Comparison of ENCODE assay signal across 19 cellular contexts in the genomic region with DNA sequence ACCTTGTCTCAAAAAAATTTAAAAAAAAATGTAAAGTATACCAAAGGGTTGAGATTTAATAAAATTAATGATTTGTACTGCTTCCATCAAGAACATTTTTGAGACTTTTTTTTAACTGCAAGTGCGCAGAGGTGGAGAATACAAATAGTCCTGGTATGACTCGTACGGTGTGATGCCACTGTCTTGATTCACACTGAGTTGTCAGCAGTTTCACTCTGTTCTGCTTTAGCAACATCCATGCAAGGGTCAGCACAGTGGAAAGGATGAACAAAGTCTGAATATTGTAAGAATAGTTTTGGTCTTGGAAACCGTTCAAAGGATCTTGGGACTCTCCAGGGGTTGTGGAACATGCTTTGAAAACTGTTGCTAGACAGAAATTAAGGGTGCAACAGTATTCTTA. TPM values are rescaled to one million over a fixed set of nuclear protein-coding genes. Genes with fewer than 3 reads are reported as not detected.
A peak's percentile ranks its signal among the peaks of the same experiment; 100 is the strongest.
DNase-seq lines count a peak whose midpoint lies in the region; ATAC-seq and TF ChIP-seq lines count a peak whose summit lies in the region.
"Had no signal": no experiment of that assay in that cellular context is flagged by ENCODE, and none has a peak within 500 bp of the region (broad histone marks: within the 10 kb centered on the region; RNA-seq: fewer than 3 reads in every experiment).

No MANE protein-coding gene starts in this region.

- CTCF ChIA-PET in OCI-LY7 (lab: Charles Lee; ENCODE audit: unreplicated experiment): no interaction called here

- TF ChIP-seq EP300 in ovary (IDR thresholded peaks at IDR 0.05): no peak

- in situ Hi-C loops in Caki2 (cut with HindIII; ENCODE audit: low pct_unique_long_range_greater_than_20kb, low sequenced_read_pairs): no loop called here
- in situ Hi-C loops in astrocyte of the spinal cord (cut with HindIII; ENCODE audit: low sequenced_read_pairs): no loop called here

- POLR2A ChIA-PET in OCI-LY7 (lab: Charles Lee): no interaction called here

- TF ChIP-seq CTCF in astrocyte of the spinal cord (IDR thresholded peaks at IDR 0.05; ENCODE audit: low read depth, low read length): no peak
- TF ChIP-seq CTCF in kidney epithelial cell (IDR thresholded peaks at IDR 0.05; ENCODE audit: insufficient read depth, low read length, poor library complexity, severe bottlenecking): no peak
- TF ChIP-seq CTCF in OCI-LY7 (conservative IDR thresholded peaks at IDR 0.05; ENCODE audit: low read length): no peak
- no peak for TF ChIP-seq CTCF in ovary (IDR thresholded peaks at IDR 0.05)

- H3K36me3 ChIP-seq in kidney epithelial cell (ENCODE audit: control insufficient read depth, insufficient read depth, low read length) (no peaks in the 10 kb centered on the region), OCI-LY7 (ENCODE audit: insufficient read depth, low read length) (peaks cover 95% of the 10 kb centered on the region), ovary (no peaks in the 10 kb centered on the region)
- H3K36me3 ChIP-seq: ascending aorta, sigmoid colon, tibial artery had no signal

- no peak overlapping the region for H2AFZ ChIP-seq in OCI-LY7 (ENCODE audit: low read length)

- H3K27me3 ChIP-seq in kidney epithelial cell (ENCODE audit: control insufficient read depth, insufficient read depth, low read length): no peaks in the 10 kb centered on the region
- no peaks in the 10 kb centered on the region for H3K27me3 ChIP-seq in ovary
- H3K27me3 ChIP-seq: ascending aorta, BLaER1, sigmoid colon, tibial artery had no signal

- intact Hi-C loops in OCI-LY7 (cut with micrococcal nuclease; ENCODE audit: unreplicated experiment) (no loop called here), ovary (cut with DNase I) (no loop called here)

- DNase-seq in Caki2 (ENCODE audit: low read depth): peak; percentile 22
- peak; percentile 21 for DNase-seq in HT1080 (ENCODE audit: low read depth)
- DNase-seq in astrocyte of the spinal cord (ENCODE audit: low read depth, low spot score): peak; percentile 76
- peak; percentile 29 for DNase-seq in kidney epithelial cell (ENCODE audit: low read depth)
- DNase-seq in NCI-H524 (lab: John Stamatoyannopoulos, UW): no peak
- no peak for DNase-seq in OCI-LY7 (ENCODE audit: low spot score)
- DNase-seq in ovary: no peak
- DNase-seq: activated effector memory CD4-positive, alpha-beta T cell treated with Interleukin-2 at 50 U/mL for 16 hours; DMS 273 treated with DMSO at 0.1 percent for 48 hours; left colon; NCI-H2081 treated with DMSO at 0.1 percent for 48 hours; NCI-H748 treated with DMSO at 0.1 percent for 48 hours; nucleus accumbens; sigmoid colon; stimulated activated CD4-positive, alpha-beta T cell treated with anti-CD3 and anti-CD28 coated beads, Interleukin-4, amount 100 ng/mL, for 24 hours; tibial artery had no signal

- H3K4me1 ChIP-seq in OCI-LY7 (ENCODE audit: insufficient read depth, low read length, poor library complexity, severe bottlenecking) (no peaks in the 10 kb centered on the region), ovary (ENCODE audit: insufficient read depth) (no peaks in the 10 kb centered on the region)
- H3K4me1 ChIP-seq: ascending aorta, BLaER1, sigmoid colon, tibial artery had no signal

- H3K4me3 ChIP-seq in astrocyte of the spinal cord (ENCODE audit: low read depth, low read length) (no peak overlapping the region), kidney epithelial cell (ENCODE audit: low read depth, low read length) (no peak overlapping the region), OCI-LY7 (ENCODE audit: low read depth, low read length, poor library complexity, severe bottlenecking) (no peak overlapping the region), ovary (no peak overlapping the region)
- H3K4me3 ChIP-seq: ascending aorta, BLaER1, sigmoid colon, tibial artery had no signal

- TF ChIP-seq POLR2A in ovary (IDR thresholded peaks at IDR 0.05): no peak

- BruUV-seq in OCI-LY7 (replicated peaks; lab: Mats Ljungman, UMichigan): no TSS peak

- H3K9me3 ChIP-seq in OCI-LY7 (ENCODE audit: low read length) (no peaks in the 10 kb centered on the region), ovary (no peaks in the 10 kb centered on the region)
- H3K9me3 ChIP-seq: ascending aorta, BLaER1, sigmoid colon, tibial artery had no signal

- H3K27ac ChIP-seq in OCI-LY7 (ENCODE audit: low read depth, low read length, poor library complexity, severe bottlenecking) (no peak overlapping the region), ovary (no peak overlapping the region)
- H3K27ac ChIP-seq: ascending aorta, BLaER1, sigmoid colon, tibial artery had no signal

- H3K79me2 ChIP-seq in OCI-LY7 (ENCODE audit: insufficient read depth, low read depth, low read length): peaks cover 12% of the 10 kb centered on the region; the same call in 1 of the 2 replicates

- ATAC-seq in GM19452 (IDR thresholded peaks at IDR 0.05; ENCODE audit: unreplicated experiment): no peak
- ATAC-seq: left colon had no signal

- no peak overlapping the region for H3K4me2 ChIP-seq in OCI-LY7 (ENCODE audit: low read length)
- H3K4me2 ChIP-seq: BLaER1 had no signal

- WGBS in ovary, 3 donors: 79 to 91% (median 90%) methylated on average over 4 of the region's 4 CpGs

- H4K20me1 ChIP-seq in OCI-LY7 (ENCODE audit: insufficient read depth, low read length): peaks cover 2% of the 10 kb centered on the region; the same call in 1 of the 2 replicates
- H4K20me1 ChIP-seq: BLaER1 had no signal

- H3K9me2 ChIP-seq in OCI-LY7 (ENCODE audit: insufficient read depth, low read length): no peaks in the 10 kb centered on the region

RNA-seq across cellular contexts. Expression of gene EXO1, which starts 40.2 kb away (rescaled TPM):
- 30.5 and 32.4 TPM in 2 replicates for total RNA-seq in Caki2 (2014; rRNA removed; shearing (Covaris generic); ENCODE audit: low replicate concordance)
- total RNA-seq in HT1080 (2014; rRNA removed; shearing (Covaris generic)): 48.0 and 50.1 TPM in 2 replicates
- polyA plus RNA-seq in HT1080 (2015; cell fraction: cytosol; rRNA removed): 15.5 and 22.1 TPM in 2 replicates
- polyA plus RNA-seq in HT1080 (2015; cell fraction: nucleus; rRNA removed): 22.7 and 34.6 TPM in 2 replicates
- total RNA-seq in kidney epithelial cell (3.2 and 4.4 TPM in 2 replicates), OCI-LY7 (2022) (66.3 and 78.0 TPM in 2 replicates), ovary (1 to 10 TPM in 1 of 7 donors, under 1 TPM in 6; 0.12 to 1.3 (median 0.75) TPM)
- 60.3 and 67.7 TPM in 2 replicates for total RNA-seq in OCI-LY7 (2014; rRNA removed; shearing (Covaris generic))
- polyA plus RNA-seq in ovary: under 1 TPM; 0.15 to 0.52 TPM
- total RNA-seq: ascending aorta had no signal

Comparison
In these comparisons a context has a peak if more than half of its experiments do, and no peak if none do; other contexts are left out.
1. DNase-seq: peak in Caki2 (single experiment), HT1080 (single experiment), astrocyte of the spinal cord (single experiment) and kidney epithelial cell (single experiment); none in NCI-H524 (0 of 2), OCI-LY7 (single experiment) and ovary (0 of 5).